Comparison of ENCODE assay signal across 8 cellular contexts in the genomic region with DNA sequence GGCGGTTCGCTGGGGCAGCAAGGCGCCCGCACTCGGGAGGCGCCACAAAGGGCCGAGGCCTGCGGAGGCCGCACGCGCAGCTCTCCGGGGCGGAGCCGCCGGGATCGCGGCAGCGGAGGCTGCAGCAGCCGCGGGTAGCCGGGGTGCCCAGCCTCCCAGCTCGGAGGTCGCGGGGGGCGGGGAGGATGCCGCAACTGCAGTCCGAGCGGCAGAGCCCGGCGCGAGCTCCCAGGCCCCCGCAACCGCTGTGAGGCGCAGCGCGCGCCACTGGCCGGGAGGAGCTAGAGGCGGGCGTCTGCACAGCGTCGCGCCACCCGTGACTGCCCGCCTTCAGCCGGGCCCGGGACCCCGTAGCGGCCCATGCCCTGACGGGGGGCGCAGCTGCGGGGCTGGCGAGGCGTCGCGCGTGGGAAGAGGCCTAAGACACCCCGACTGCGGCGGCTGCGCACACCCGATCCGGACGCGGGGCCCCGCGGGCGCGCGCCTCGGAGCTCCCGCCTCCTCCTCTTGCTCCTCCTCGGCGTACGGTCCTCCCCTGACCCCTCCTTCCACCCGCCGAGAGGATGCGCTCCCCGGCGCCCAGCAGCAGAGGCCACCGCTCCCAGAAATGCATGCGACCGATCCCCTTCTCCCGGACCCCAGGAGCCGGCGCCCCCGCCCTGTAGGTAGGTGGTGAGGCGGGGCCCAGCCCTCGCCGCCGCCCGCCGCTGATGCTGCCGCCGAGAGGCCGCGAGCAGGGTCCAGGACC. TPM values are rescaled to one million over a fixed set of nuclear protein-coding genes. Genes with fewer than 3 reads are reported as not detected.
DNase-seq lines count a peak whose midpoint lies in the region; ATAC-seq and TF ChIP-seq lines count a peak whose summit lies in the region.

A gene with protein sequence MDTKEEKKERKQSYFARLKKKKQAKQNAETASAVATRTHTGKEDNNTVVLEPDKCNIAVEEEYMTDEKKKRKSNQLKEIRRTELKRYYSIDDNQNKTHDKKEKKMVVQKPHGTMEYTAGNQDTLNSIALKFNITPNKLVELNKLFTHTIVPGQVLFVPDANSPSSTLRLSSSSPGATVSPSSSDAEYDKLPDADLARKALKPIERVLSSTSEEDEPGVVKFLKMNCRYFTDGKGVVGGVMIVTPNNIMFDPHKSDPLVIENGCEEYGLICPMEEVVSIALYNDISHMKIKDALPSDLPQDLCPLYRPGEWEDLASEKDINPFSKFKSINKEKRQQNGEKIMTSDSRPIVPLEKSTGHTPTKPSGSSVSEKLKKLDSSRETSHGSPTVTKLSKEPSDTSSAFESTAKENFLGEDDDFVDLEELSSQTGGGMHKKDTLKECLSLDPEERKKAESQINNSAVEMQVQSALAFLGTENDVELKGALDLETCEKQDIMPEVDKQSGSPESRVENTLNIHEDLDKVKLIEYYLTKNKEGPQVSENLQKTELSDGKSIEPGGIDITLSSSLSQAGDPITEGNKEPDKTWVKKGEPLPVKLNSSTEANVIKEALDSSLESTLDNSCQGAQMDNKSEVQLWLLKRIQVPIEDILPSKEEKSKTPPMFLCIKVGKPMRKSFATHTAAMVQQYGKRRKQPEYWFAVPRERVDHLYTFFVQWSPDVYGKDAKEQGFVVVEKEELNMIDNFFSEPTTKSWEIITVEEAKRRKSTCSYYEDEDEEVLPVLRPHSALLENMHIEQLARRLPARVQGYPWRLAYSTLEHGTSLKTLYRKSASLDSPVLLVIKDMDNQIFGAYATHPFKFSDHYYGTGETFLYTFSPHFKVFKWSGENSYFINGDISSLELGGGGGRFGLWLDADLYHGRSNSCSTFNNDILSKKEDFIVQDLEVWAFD (plus strand): TSS at position 558 of the 748 bp plus-strand sequence. CDS start 24,395 bp downstream, outside the sequence.

- peaks cover 51% of the 10 kb centered on the region for H3K4me1 Mint-ChIP-seq in activated T-helper 2 cell treated with anti-CD3 and anti-CD28 coated beads, Interferon-gamma antibody, Interleukin-2, Interleukin-4, amounts not matched to agents 10 μg/mL and 5 μg/mL and 100 μg/mL, durations not matched to agents 14 hours and 24 hours and 36 hours (ENCODE audit: low read depth)
- H3K4me1 Mint-ChIP-seq in nephron, result peaks cover 27% of the 10 kb centered on the region
- H3K4me1 Mint-ChIP-seq in stimulated activated naive CD8-positive, alpha-beta T cell treated with anti-CD3 and anti-CD28 coated beads, Interleukin-15, Interleukin-2, amounts not matched to agents 100 ng/mL and 50 ng/mL, for 24 hours (ENCODE audit: low read depth), result peaks cover 62% of the 10 kb centered on the region

- H3K27ac Mint-ChIP-seq in activated T-helper 2 cell treated with anti-CD3 and anti-CD28 coated beads, Interferon-gamma antibody, Interleukin-2, Interleukin-4, amounts not matched to agents 10 μg/mL and 5 μg/mL and 100 μg/mL, durations not matched to agents 14 hours and 24 hours and 36 hours, result peak within 1 kb of the TSS; percentile 99
- peak within 1 kb of the TSS; percentile 99 to 100 (median 100) for H3K27ac Mint-ChIP-seq in nephron
- H3K27ac Mint-ChIP-seq in stimulated activated naive CD8-positive, alpha-beta T cell treated with anti-CD3 and anti-CD28 coated beads, Interleukin-15, Interleukin-2, amounts not matched to agents 100 ng/mL and 50 ng/mL, for 24 hours, result peak within 1 kb of the TSS; percentile 95

- peaks cover 30% of the 10 kb centered on the region for H3K36me3 Mint-ChIP-seq in activated T-helper 2 cell treated with anti-CD3 and anti-CD28 coated beads, Interferon-gamma antibody, Interleukin-2, Interleukin-4, amounts not matched to agents 10 μg/mL and 5 μg/mL and 100 μg/mL, durations not matched to agents 14 hours and 24 hours and 36 hours (ENCODE audit: low read depth)
- no peaks in the 10 kb centered on the region for H3K36me3 Mint-ChIP-seq in nephron (ENCODE audit: low read depth)
- H3K36me3 Mint-ChIP-seq in stimulated activated naive CD8-positive, alpha-beta T cell treated with anti-CD3 and anti-CD28 coated beads, Interleukin-15, Interleukin-2, amounts not matched to agents 100 ng/mL and 50 ng/mL, for 24 hours (ENCODE audit: low read depth), result peaks cover 39% of the 10 kb centered on the region

- no peaks in the 10 kb centered on the region for H3K27me3 Mint-ChIP-seq in activated T-helper 2 cell treated with anti-CD3 and anti-CD28 coated beads, Interferon-gamma antibody, Interleukin-2, Interleukin-4, amounts not matched to agents 10 μg/mL and 5 μg/mL and 100 μg/mL, durations not matched to agents 14 hours and 24 hours and 36 hours (ENCODE audit: low read depth)
- no peaks in the 10 kb centered on the region for H3K27me3 Mint-ChIP-seq in nephron (ENCODE audit: low read depth)
- H3K27me3 Mint-ChIP-seq in stimulated activated naive CD8-positive, alpha-beta T cell treated with anti-CD3 and anti-CD28 coated beads, Interleukin-15, Interleukin-2, amounts not matched to agents 100 ng/mL and 50 ng/mL, for 24 hours, result no peaks in the 10 kb centered on the region

- intact Hi-C loops in activated T-helper 2 cell treated with anti-CD3 and anti-CD28 coated beads, Interferon-gamma antibody, Interleukin-2, Interleukin-4, amounts not matched to agents 10 μg/mL and 5 μg/mL and 100 μg/mL, durations not matched to agents 14 hours and 24 hours and 36 hours (cut with micrococcal nuclease), result loop anchor here (1.0 to 5.0 kb wide), 5 partner anchors 9 to 166 kb away; a partner anchor contains a TSS

- DNase-seq in DMS 273 treated with DMSO at 0.1 percent for 48 hours (lab: John Stamatoyannopoulos, UW) (peak; percentile 31), HT1080 (ENCODE audit: low read depth) (peak; percentile 76), RKO (ENCODE audit: low spot score) (peak; percentile 78), fibroblast of peridontal ligament (ENCODE audit: extremely low read depth) (peak; percentile 56)
- DNase-seq in activated T-helper 2 cell treated with anti-CD3 and anti-CD28 coated beads, Interferon-gamma antibody, Interleukin-2, Interleukin-4, amounts not matched to agents 10 μg/mL and 5 μg/mL and 100 μg/mL, durations not matched to agents 14 hours and 24 hours and 36 hours (ENCODE audit: low spot score), result peak; percentile 76

- no peak for TF ChIP-seq CTCF in nephron (IDR thresholded peaks at IDR 0.05; ENCODE audit: unreplicated experiment in 3 of 3)

- peak within 1 kb of the TSS; percentile 92 for H3K4me3 Mint-ChIP-seq in activated T-helper 2 cell treated with anti-CD3 and anti-CD28 coated beads, Interferon-gamma antibody, Interleukin-2, Interleukin-4, amounts not matched to agents 10 μg/mL and 5 μg/mL and 100 μg/mL, durations not matched to agents 14 hours and 24 hours and 36 hours (ENCODE audit: low read depth)
- peak within 1 kb of the TSS; percentile 87 to 97 (median 93) for H3K4me3 Mint-ChIP-seq in nephron
- H3K4me3 Mint-ChIP-seq in stimulated activated naive CD8-positive, alpha-beta T cell treated with anti-CD3 and anti-CD28 coated beads, Interleukin-15, Interleukin-2, amounts not matched to agents 100 ng/mL and 50 ng/mL, for 24 hours, result peak within 1 kb of the TSS; percentile 90

- H3K9me3 Mint-ChIP-seq in activated T-helper 2 cell treated with anti-CD3 and anti-CD28 coated beads, Interferon-gamma antibody, Interleukin-2, Interleukin-4, amounts not matched to agents 10 μg/mL and 5 μg/mL and 100 μg/mL, durations not matched to agents 14 hours and 24 hours and 36 hours, result no peaks in the 10 kb centered on the region
- no peaks in the 10 kb centered on the region for H3K9me3 Mint-ChIP-seq in nephron
- no peaks in the 10 kb centered on the region for H3K9me3 Mint-ChIP-seq in stimulated activated naive CD8-positive, alpha-beta T cell treated with anti-CD3 and anti-CD28 coated beads, Interleukin-15, Interleukin-2, amounts not matched to agents 100 ng/mL and 50 ng/mL, for 24 hours

- ATAC-seq in GM21367 (IDR thresholded peaks at IDR 0.05; ENCODE audit: unreplicated experiment), result peak; percentile 60

RNA-seq across cellular contexts. Expression of the gene that starts here (rescaled TPM):
- 5.0 and 5.3 TPM in 2 replicates for total RNA-seq in HT1080 (2014; rRNA removed; shearing (Covaris generic))
- 8.5 and 9.9 TPM in 2 replicates for polyA plus RNA-seq in HT1080 (2015; cell fraction: cytosol; rRNA removed)
- polyA plus RNA-seq in HT1080 (2015; cell fraction: nucleus; rRNA removed), result 9.6 and 10.0 TPM in 2 replicates
- 40.5 and 43.4 TPM in 2 replicates for total RNA-seq in activated T-helper 2 cell treated with anti-CD3 and anti-CD28 coated beads, Interferon-gamma antibody, Interleukin-2, Interleukin-4, amounts not matched to agents 10 μg/mL and 5 μg/mL and 100 μg/mL, durations not matched to agents 14 hours and 24 hours and 36 hours

Comparison
In these comparisons a context has a peak if more than half of its experiments do, and no peak if none do; other contexts are left out.
1. Peak in every context shown above with its lines: DNase-seq and ATAC-seq.